Comparison of ENCODE assay signal across 17 cellular contexts in genomic region chr18:13374096-13374467, GRCh38.
DNase-seq lines count a peak whose midpoint lies in the region; ATAC-seq lines count a peak whose summit lies in the region.
"Had no signal": no experiment of that assay in that cellular context is flagged by ENCODE, and none has a peak within 500 bp of the region (broad histone marks: within the 10 kb centered on the region; RNA-seq: fewer than 3 reads in every experiment).

No MANE protein-coding gene starts in this region.

- H3K9me3 ChIP-seq in BLaER1 treated with 17β-estradiol and CSF1 and Interleukin-3, amounts not matched to agents 10 nM and 100 nM (replicated peaks in 1 of 11), result no peaks in the 10 kb centered on the region
- no peaks in the 10 kb centered on the region for H3K9me3 ChIP-seq in CD4-positive, CD25-positive, alpha-beta regulatory T cell (ENCODE audit: control insufficient read depth in 2 of 2, low read length in 2 of 2)
- H3K9me3 ChIP-seq in naive thymus-derived CD4-positive, alpha-beta T cell (ENCODE audit: control insufficient read depth in 2 of 3, low read length in 3 of 3), result no peaks in the 10 kb centered on the region
- H3K9me3 ChIP-seq in right cardiac atrium (ENCODE audit: control insufficient read depth, low read length), result no peaks in the 10 kb centered on the region
- H3K9me3 ChIP-seq: BE2C, Caco-2 had no signal

- H3K36me3 ChIP-seq in BLaER1 treated with 17β-estradiol and CSF1 and Interleukin-3, amounts not matched to agents 10 nM and 100 nM, result peaks cover 0 to 13% (median 0%) of the 10 kb centered on the region in 11 experiments; a peak in 5 of 22 replicates
- no peaks in the 10 kb centered on the region for H3K36me3 ChIP-seq in CD4-positive, CD25-positive, alpha-beta regulatory T cell (ENCODE audit: control insufficient read depth, insufficient read depth, low read length)
- no peaks in the 10 kb centered on the region for H3K36me3 ChIP-seq in naive thymus-derived CD4-positive, alpha-beta T cell (ENCODE audit: control insufficient read depth in 2 of 3, insufficient read depth in 3 of 3, low read length in 3 of 3)
- H3K36me3 ChIP-seq: BE2C had no signal

- H3K36me3 Mint-ChIP-seq in CD4-positive, CD25-positive, alpha-beta regulatory T cell, result no peaks in the 10 kb centered on the region
- H3K36me3 Mint-ChIP-seq in naive thymus-derived CD4-positive, alpha-beta T cell, result peaks cover 0 to 2% (median 0%) of the 10 kb centered on the region in 5 donors

- intact Hi-C loops in naive thymus-derived CD4-positive, alpha-beta T cell (cut with micrococcal nuclease), result loop anchor here (1.0 to 10.0 kb wide), 3 partner anchors 8 to 1389 kb away; partner anchors contain the start of gene IMPA2 (in 1 of the 2)
- intact Hi-C loops in right cardiac atrium (cut with DNase I), result loop anchor here in 1 of 4 donors (5.0 kb wide), 1 partner anchor 37 kb away; no protein-coding TSS in a partner anchor

- H3K9ac ChIP-seq in BLaER1 treated with 17β-estradiol and CSF1 and Interleukin-3, amounts not matched to agents 10 nM and 100 nM, result peak overlapping the region in 4 of 11 experiments; percentile 36 to 77 (median 62); a peak in 8 of 22 replicates

- H3K27ac ChIP-seq in BLaER1 treated with 17β-estradiol and CSF1 and Interleukin-3, amounts not matched to agents 10 nM and 100 nM, result peak overlapping the region in 8 of 11 experiments; percentile 75 to 85 (median 84); a peak in 10 of 22 replicates
- peak overlapping the region; percentile 99 for H3K27ac ChIP-seq in CD4-positive, CD25-positive, alpha-beta regulatory T cell (ENCODE audit: insufficient read depth, low read length, poor library complexity, severe bottlenecking)
- H3K27ac ChIP-seq in caudate nucleus (ENCODE audit: low read depth, low read length) (peak overlapping the region; percentile 60), right cardiac atrium (ENCODE audit: low read length) (no peak overlapping the region)
- H3K27ac ChIP-seq in naive thymus-derived CD4-positive, alpha-beta T cell (ENCODE audit: low read depth, low read length), result no peak overlapping the region

- peak overlapping the region; percentile 96 to 100 (median 99) for H3K27ac Mint-ChIP-seq in CD4-positive, CD25-positive, alpha-beta regulatory T cell
- H3K27ac Mint-ChIP-seq in naive thymus-derived CD4-positive, alpha-beta T cell, result peak overlapping the region in 6 of 9 donors; percentile 14 to 94 (median 58)
- H3K27ac Mint-ChIP-seq: GM23338, IgD-negative memory B cell had no signal

- no peak overlapping the region for H3K4me3 Mint-ChIP-seq in CD4-positive, CD25-positive, alpha-beta regulatory T cell
- no peak overlapping the region for H3K4me3 Mint-ChIP-seq in naive thymus-derived CD4-positive, alpha-beta T cell
- H3K4me3 Mint-ChIP-seq: GM23338, IgD-negative memory B cell had no signal

- POLR2A ChIA-PET in naive thymus-derived CD4-positive, alpha-beta T cell (lab: Charles Lee), result interaction anchor here (0.9 to 1.7 kb wide), 4 partner anchors 9 to 158 kb away, joined by 4 to 5 read pairs (median 4); no protein-coding TSS in a partner anchor

- peaks cover 45 to 98% (median 68%) of the 10 kb centered on the region in 4 donors for H3K4me1 Mint-ChIP-seq in CD4-positive, CD25-positive, alpha-beta regulatory T cell
- H3K4me1 Mint-ChIP-seq in naive thymus-derived CD4-positive, alpha-beta T cell, result peaks cover 33 to 89% (median 81%) of the 10 kb centered on the region in 7 donors

- peak overlapping the region; percentile 89 to 99 (median 97) for H3K4me2 ChIP-seq in BLaER1 treated with 17β-estradiol and CSF1 and Interleukin-3, amounts not matched to agents 10 nM and 100 nM
- H3K4me2 ChIP-seq: GM23338 had no signal

- peaks cover 0 to 14% (median 0%) of the 10 kb centered on the region in 11 experiments; a peak in 3 of 22 replicates for H3K27me3 ChIP-seq in BLaER1 treated with 17β-estradiol and CSF1 and Interleukin-3, amounts not matched to agents 10 nM and 100 nM
- no peaks in the 10 kb centered on the region for H3K27me3 ChIP-seq in CD4-positive, CD25-positive, alpha-beta regulatory T cell (ENCODE audit: control insufficient read depth, insufficient read depth, low read length)
- H3K27me3 ChIP-seq in naive thymus-derived CD4-positive, alpha-beta T cell (ENCODE audit: control insufficient read depth in 2 of 2, insufficient read depth in 2 of 2, low read length in 2 of 2), result no peaks in the 10 kb centered on the region
- no peaks in the 10 kb centered on the region for H3K27me3 ChIP-seq in right cardiac atrium (ENCODE audit: control insufficient read depth, insufficient read depth)
- H3K27me3 ChIP-seq: BE2C had no signal

- H3K27me3 Mint-ChIP-seq in CD4-positive, CD25-positive, alpha-beta regulatory T cell, result no peaks in the 10 kb centered on the region
- no peaks in the 10 kb centered on the region for H3K27me3 Mint-ChIP-seq in naive thymus-derived CD4-positive, alpha-beta T cell
- H3K27me3 Mint-ChIP-seq: IgD-negative memory B cell had no signal

- H3K9me3 Mint-ChIP-seq in CD4-positive, CD25-positive, alpha-beta regulatory T cell, result no peaks in the 10 kb centered on the region
- no peaks in the 10 kb centered on the region for H3K9me3 Mint-ChIP-seq in naive thymus-derived CD4-positive, alpha-beta T cell
- H3K9me3 Mint-ChIP-seq: GM23338, IgD-negative memory B cell had no signal

- H3K4me3 ChIP-seq in BLaER1 treated with 17β-estradiol and CSF1 and Interleukin-3, amounts not matched to agents 10 nM and 100 nM, result peak overlapping the region in 1 of 10 experiments; percentile 3; a peak in 2 of 20 replicates
- no peak overlapping the region for H3K4me3 ChIP-seq in CD4-positive, CD25-positive, alpha-beta regulatory T cell (ENCODE audit: low read depth, low read length)
- H3K4me3 ChIP-seq in naive thymus-derived CD4-positive, alpha-beta T cell (ENCODE audit: low read length), result no peak overlapping the region
- no peak overlapping the region for H3K4me3 ChIP-seq in right cardiac atrium (ENCODE audit: low read length)
- H3K4me3 ChIP-seq: GM12878, GM23338 had no signal

- peaks cover 0 to 52% (median 10%) of the 10 kb centered on the region in 11 experiments; a peak in 10 of 22 replicates for H4K20me1 ChIP-seq in BLaER1 treated with 17β-estradiol and CSF1 and Interleukin-3, amounts not matched to agents 10 nM and 100 nM

- 89% methylated on average over 4 of the region's 4 CpGs for WGBS in right cardiac atrium

- ATAC-seq in CD4-positive, CD25-positive, alpha-beta regulatory T cell (ENCODE audit: low read depth in 2 of 2), result no peak
- no peak for ATAC-seq in naive thymus-derived CD4-positive, alpha-beta T cell
- ATAC-seq in HG02759 (IDR thresholded peaks at IDR 0.05; ENCODE audit: unreplicated experiment) (no peak), right cardiac atrium (no peak)
- ATAC-seq: GM12878, GM23338 had no signal

- DNase-seq in CD4-positive, CD25-positive, alpha-beta regulatory T cell, result no peak
- DNase-seq in caudate nucleus (lab: John Stamatoyannopoulos, UW) (no peak), NCI-H2107 (lab: John Stamatoyannopoulos, UW) (no peak), right cardiac atrium (no peak)
- no peak for DNase-seq in naive thymus-derived CD4-positive, alpha-beta T cell
- DNase-seq: BE2C, Caco-2, DMS53, NCI-H1436 treated with DMSO at 0.1 percent for 48 hours, NCI-H2081 treated with DMSO at 0.1 percent for 48 hours, NCI-H2227 treated with DMSO at 0.1 percent for 48 hours, SIG-M5 had no signal

- CTCF ChIA-PET in naive thymus-derived CD4-positive, alpha-beta T cell (lab: Charles Lee), result no interaction called here

- H3K4me1 ChIP-seq in BLaER1 treated with 17β-estradiol and CSF1 and Interleukin-3, amounts not matched to agents 10 nM and 100 nM, result peaks cover 90 to 100% (median 100%) of the 10 kb centered on the region in 10 experiments
- peaks cover 94% of the 10 kb centered on the region for H3K4me1 ChIP-seq in CD4-positive, CD25-positive, alpha-beta regulatory T cell (ENCODE audit: control insufficient read depth, insufficient read depth, low read length, poor library complexity, severe bottlenecking)
- peaks cover 10 to 72% of the 10 kb centered on the region in 2 donors for H3K4me1 ChIP-seq in naive thymus-derived CD4-positive, alpha-beta T cell (ENCODE audit: control insufficient read depth in 2 of 2, insufficient read depth in 2 of 2, low read length in 2 of 2)
- peaks cover 11% of the 10 kb centered on the region for H3K4me1 ChIP-seq in right cardiac atrium (ENCODE audit: control insufficient read depth, insufficient read depth, low read length)
- H3K4me1 ChIP-seq: Caco-2 had no signal

Comparison
In these comparisons a context has a peak if more than half of its experiments do, and no peak if none do; other contexts are left out.
1. H3K27ac ChIP-seq: peak in BLaER1 treated with 17β-estradiol and CSF1 and Interleukin-3, amounts not matched to agents 10 nM and 100 nM (8 of 11), CD4-positive, CD25-positive, alpha-beta regulatory T cell (single experiment) and caudate nucleus (single experiment); none in naive thymus-derived CD4-positive, alpha-beta T cell (single experiment) and right cardiac atrium (single experiment).